Comparison of ENCODE assay signal across 17 cellular contexts in genomic region chr9:33148367-33149019, GRCh38. TPM values are rescaled to one million over a fixed set of nuclear protein-coding genes. Genes with fewer than 3 reads are reported as not detected.
DNase-seq lines count a peak whose midpoint lies in the region; TF ChIP-seq lines count a peak whose summit lies in the region.
"Had no signal": no experiment of that assay in that cellular context is flagged by ENCODE, and none has a peak within 500 bp of the region (broad histone marks: within the 10 kb centered on the region; RNA-seq: fewer than 3 reads in every experiment).

No MANE protein-coding gene starts in this region.

- no peak overlapping the region for H3K4me3 Mint-ChIP-seq in HFFc6
- H3K4me3 Mint-ChIP-seq: H9 had no signal

- no peak overlapping the region for H4K91ac ChIP-seq in trophoblast cell (ENCODE audit: low read depth, low read length)

- TF ChIP-seq CTCF in HFFc6 (IDR thresholded peaks at IDR 0.05): no peak

- peak overlapping the region; percentile 99 for H3K4ac ChIP-seq in trophoblast cell (ENCODE audit: low read depth, low read length)

- H4K12ac ChIP-seq in trophoblast cell (ENCODE audit: low read depth, low read length): no peak overlapping the region

- WGBS in trophoblast cell (ENCODE audit: extremely low coverage, insufficient coverage, insufficient read length): no CpG with 5 or more reads among the region's 4 CpGs

- H2AFZ ChIP-seq in trophoblast cell (ENCODE audit: insufficient read depth, low read length, poor library complexity): no peak overlapping the region

- no peak overlapping the region for H4K8ac ChIP-seq in trophoblast cell (ENCODE audit: low read depth, low read length)

- no peak overlapping the region for H3K4me2 ChIP-seq in trophoblast cell (ENCODE audit: low read length)

- H2AK5ac ChIP-seq in trophoblast cell (ENCODE audit: low read length): no peak overlapping the region

- no peak overlapping the region for H3K18ac ChIP-seq in trophoblast cell (ENCODE audit: low read length)

- H3K14ac ChIP-seq in trophoblast cell (ENCODE audit: low read length): no peak overlapping the region

- no peak overlapping the region for H2BK5ac ChIP-seq in trophoblast cell (ENCODE audit: low read depth, low read length, poor library complexity)

- H3K36me3 Mint-ChIP-seq in HFFc6 (ENCODE audit: low read depth): peaks cover 11% of the 10 kb centered on the region; the same call in 1 of the 2 replicates

- H3K9me3 Mint-ChIP-seq in HFFc6: no peaks in the 10 kb centered on the region
- H3K9me3 Mint-ChIP-seq: H9 had no signal

- DNase-seq in CD1c-positive myeloid dendritic cell (ENCODE audit: extremely low spot score): peak; percentile 60
- DNase-seq in HFFc6: no peak
- peak; percentile 57 for DNase-seq in dermis microvascular lymphatic vessel endothelial cell (ENCODE audit: low read depth in 2 of 2)
- no peak for DNase-seq in trophoblast cell
- DNase-seq in cerebellar nuclear complex (lab: John Stamatoyannopoulos, UW): no peak
- DNase-seq in KG1 (lab: John Stamatoyannopoulos, UW): no peak
- no peak for DNase-seq in SW 1271 (lab: John Stamatoyannopoulos, UW)
- no peak for DNase-seq in GOT3 (lab: John Stamatoyannopoulos, UW)
- DNase-seq: activated CD4-positive, alpha-beta T cell treated with anti-CD3 and anti-CD28 coated beads, Interleukin-2, amount 50 U/mL, for 1 hour; caudate nucleus; effector memory CD4-positive, alpha-beta T cell; H9; MG63; NCI-H1694; NCI-H345; retina; stimulated activated CD4-positive, alpha-beta T cell treated with anti-CD3 and anti-CD28 coated beads, Interleukin-12 subunit alpha, Interleukin-12 subunit beta, amount 100 ng/mL, for 4 hours had no signal

- peak overlapping the region; percentile 42; the same call in 1 of the 2 replicates for H3K27ac Mint-ChIP-seq in HFFc6
- H3K27ac Mint-ChIP-seq: H9 had no signal

- no peaks in the 10 kb centered on the region for H3K9me3 ChIP-seq in trophoblast cell (ENCODE audit: insufficient read depth, low read depth, low read length)
- H3K9me3 ChIP-seq: MG63 had no signal

- peaks cover 17 to 20% of the 10 kb centered on the region in 2 experiments for H3K4me1 ChIP-seq in trophoblast cell (ENCODE audit: control insufficient read depth in 1 of 2, insufficient read depth in 2 of 2, low read length in 2 of 2)

- H2BK120ac ChIP-seq in trophoblast cell (ENCODE audit: insufficient read depth, low read length, poor library complexity): no peak overlapping the region

- H2BK12ac ChIP-seq in trophoblast cell (ENCODE audit: low read length): peak overlapping the region; percentile 49

- H3K79me2 ChIP-seq in trophoblast cell (ENCODE audit: control insufficient read depth, insufficient read depth, low read length, poor library complexity): peaks cover 31% of the 10 kb centered on the region

- no peaks in the 10 kb centered on the region for H3K36me3 ChIP-seq in trophoblast cell (ENCODE audit: control insufficient read depth in 1 of 2, insufficient read depth in 2 of 2, low read length in 2 of 2)

- peaks cover 85% of the 10 kb centered on the region for H3K4me1 Mint-ChIP-seq in HFFc6 (ENCODE audit: low read depth)

- H3K27me3 ChIP-seq in trophoblast cell (ENCODE audit: insufficient read depth, low read length): no peaks in the 10 kb centered on the region
- H3K27me3 ChIP-seq: MG63 had no signal

- H3K27ac ChIP-seq in trophoblast cell (ENCODE audit: low read depth, low read length): peak overlapping the region; percentile 11

- no peaks in the 10 kb centered on the region; the same call in 1 of the 2 replicates for H3K27me3 Mint-ChIP-seq in HFFc6 (ENCODE audit: insufficient read depth)

- H3K4me3 ChIP-seq in trophoblast cell (ENCODE audit: low read depth, low read length): no peak overlapping the region
- H3K4me3 ChIP-seq: MG63 had no signal

- H3K79me1 ChIP-seq in trophoblast cell (ENCODE audit: low read length): peaks cover 5% of the 10 kb centered on the region

- peak overlapping the region; percentile 1 for H3K23ac ChIP-seq in trophoblast cell (ENCODE audit: low read length)

- H3K9ac ChIP-seq in trophoblast cell (ENCODE audit: low read length): no peak overlapping the region

RNA-seq across cellular contexts. Expression of gene B4GALT1, which starts 18.6 kb away (rescaled TPM):
- total RNA-seq in HFFc6 (2021; fragmentation: NEBNext Ultra II Directional; extraction: Animal tissue kit (Norgen Biotek cat#: 25700)): 100 to 1,000 TPM in 4 of 6 experiments, 10 to 100 TPM in 2; 87.2 to 116 (median 106) TPM
- 12.1 and 21.2 TPM in 2 replicates for total RNA-seq in dermis microvascular lymphatic vessel endothelial cell
- polyA plus RNA-seq in trophoblast cell (2013): 119 and 122 TPM in 2 replicates

Comparison
In these comparisons a context has a peak if more than half of its experiments do, and no peak if none do; other contexts are left out.
1. DNase-seq: peak in CD1c-positive myeloid dendritic cell (single experiment) and dermis microvascular lymphatic vessel endothelial cell (2 of 2); none in HFFc6 (single experiment), trophoblast cell (0 of 2), cerebellar nuclear complex (0 of 2), KG1 (single experiment), SW 1271 (0 of 2) and GOT3 (single experiment).